In the genomic region with DNA sequence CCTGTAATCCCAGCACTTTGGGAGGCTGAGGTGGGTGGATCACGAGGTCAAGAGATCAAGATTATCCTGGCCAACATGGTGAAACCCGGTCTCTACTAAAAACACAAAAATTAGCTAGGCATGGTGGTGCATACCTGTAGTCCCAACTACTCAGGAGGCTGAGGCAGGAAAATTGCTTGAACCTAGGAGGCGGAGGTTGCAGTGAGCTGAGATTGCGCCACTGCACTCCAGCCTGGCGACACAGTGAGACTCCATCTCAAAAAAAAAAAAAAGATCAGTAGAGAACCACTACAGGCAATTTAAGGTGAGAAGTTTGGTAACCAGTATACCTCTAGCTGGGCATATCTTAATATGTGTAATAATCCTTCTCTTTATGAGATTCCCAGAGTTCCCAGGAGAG, we compare ENCODE assay signal across 1 cellular context.
TF ChIP-seq lines count a peak whose summit lies in the region.

No MANE protein-coding gene starts in this region.

TF ChIP-seq in GM12878, 131 proteins besides CTCF, POLR2A, EP300 and RAD21:
- 0 out of 2 replicates have a peak, but pooled peaks have one; percentile 11 for TF ChIP-seq ZBTB33 (IDR thresholded peaks at IDR 0.05)
